1 cellular context compared by ENCODE assay signal in the genomic region with DNA sequence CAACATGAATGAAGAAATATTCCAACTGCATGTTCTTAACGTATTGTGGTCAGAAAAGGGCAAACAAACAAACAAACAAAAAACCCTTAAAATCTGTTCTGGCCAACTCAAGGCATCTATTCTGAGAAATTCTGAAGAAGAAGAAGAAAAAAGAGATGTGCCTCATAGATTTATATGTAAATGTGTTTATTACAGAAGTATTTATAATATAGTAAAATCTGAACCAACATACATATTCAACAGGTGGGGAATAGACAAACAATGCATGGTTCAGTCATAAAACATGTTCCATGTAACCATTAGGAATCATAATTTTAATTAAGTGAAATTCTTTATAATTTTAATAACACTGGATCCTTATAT.
TF ChIP-seq lines count a peak whose summit lies in the region.

No MANE protein-coding gene starts in this region.

TF ChIP-seq in K562, 482 proteins besides CTCF, POLR2A, EP300 and RAD21 (continues in another document):
- TF ChIP-seq TAF9B (IDR thresholded peaks at IDR 0.05; ENCODE audit: partially characterized antibody), result peak; percentile 34
- TF ChIP-seq RAD51 (IDR thresholded peaks at IDR 0.05; ENCODE audit: borderline replicate concordance, low read depth), result no peak
- 0 out of 2 replicates have a peak, but pooled peaks have one; percentile 33 for TF ChIP-seq CXXC5 (CRISPR knock-in tag; IDR thresholded peaks at IDR 0.05)
- TF ChIP-seq, protein P1, sequence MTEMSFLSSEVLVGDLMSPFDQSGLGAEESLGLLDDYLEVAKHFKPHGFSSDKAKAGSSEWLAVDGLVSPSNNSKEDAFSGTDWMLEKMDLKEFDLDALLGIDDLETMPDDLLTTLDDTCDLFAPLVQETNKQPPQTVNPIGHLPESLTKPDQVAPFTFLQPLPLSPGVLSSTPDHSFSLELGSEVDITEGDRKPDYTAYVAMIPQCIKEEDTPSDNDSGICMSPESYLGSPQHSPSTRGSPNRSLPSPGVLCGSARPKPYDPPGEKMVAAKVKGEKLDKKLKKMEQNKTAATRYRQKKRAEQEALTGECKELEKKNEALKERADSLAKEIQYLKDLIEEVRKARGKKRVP (CRISPR knock-in tag; IDR thresholded peaks at IDR 0.05), result no peak
- no peak for TF ChIP-seq XRCC5 (IDR thresholded peaks at IDR 0.05; ENCODE audit: low read depth, low read length)
- TF ChIP-seq CCAR2 (IDR thresholded peaks at IDR 0.05; ENCODE audit: low read depth, low read length), result no peak
- TF ChIP-seq C11orf30 (IDR thresholded peaks at IDR 0.05; ENCODE audit: low read depth), result no peak
- TF ChIP-seq PRPF4 (IDR thresholded peaks at IDR 0.05; ENCODE audit: insufficient read depth, low read depth, low read length, poor library complexity, severe bottlenecking), result no peak
- no peak for TF ChIP-seq SRSF9 (IDR thresholded peaks at IDR 0.05; ENCODE audit: borderline replicate concordance, low read depth, low read length)
- TF ChIP-seq ZNF41 (CRISPR knock-in tag; conservative IDR thresholded peaks at IDR 0.05), result no peak
- TF ChIP-seq ZFP36 (IDR thresholded peaks at IDR 0.05; ENCODE audit: low read depth, low read length, partially characterized antibody), result no peak
- peak in 1 of 2 experiments; percentile 43 for TF ChIP-seq NCOA2 (IDR thresholded peaks at IDR 0.05; ENCODE audit: partially characterized antibody in 2 of 2)
- no peak for TF ChIP-seq HNRNPK (IDR thresholded peaks at IDR 0.05; ENCODE audit: low read depth, low read length, poor library complexity, severe bottlenecking)
- TF ChIP-seq ZNF133 (CRISPR knock-in tag; IDR thresholded peaks at IDR 0.05), result no peak
- TF ChIP-seq, protein P2, sequence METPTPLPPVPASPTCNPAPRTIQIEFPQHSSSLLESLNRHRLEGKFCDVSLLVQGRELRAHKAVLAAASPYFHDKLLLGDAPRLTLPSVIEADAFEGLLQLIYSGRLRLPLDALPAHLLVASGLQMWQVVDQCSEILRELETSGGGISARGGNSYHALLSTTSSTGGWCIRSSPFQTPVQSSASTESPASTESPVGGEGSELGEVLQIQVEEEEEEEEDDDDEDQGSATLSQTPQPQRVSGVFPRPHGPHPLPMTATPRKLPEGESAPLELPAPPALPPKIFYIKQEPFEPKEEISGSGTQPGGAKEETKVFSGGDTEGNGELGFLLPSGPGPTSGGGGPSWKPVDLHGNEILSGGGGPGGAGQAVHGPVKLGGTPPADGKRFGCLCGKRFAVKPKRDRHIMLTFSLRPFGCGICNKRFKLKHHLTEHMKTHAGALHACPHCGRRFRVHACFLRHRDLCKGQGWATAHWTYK (CRISPR knock-in tag; IDR thresholded peaks at IDR 0.05), result no peak
- TF ChIP-seq FOXK1 (CRISPR knock-in tag; IDR thresholded peaks at IDR 0.05; ENCODE audit: borderline replicate concordance), result no peak
- no peak for TF ChIP-seq PCBP2 (IDR thresholded peaks at IDR 0.05; ENCODE audit: low read depth, low read length, poor library complexity, severe bottlenecking)
- no peak for TF ChIP-seq ZNF280B (CRISPR knock-in tag; IDR thresholded peaks at IDR 0.05)
- TF ChIP-seq NCOA6 (IDR thresholded peaks at IDR 0.05), result peak; percentile 31; the same call in 1 of the 2 replicates
- TF ChIP-seq CBX8 (IDR thresholded peaks at IDR 0.05; ENCODE audit: borderline replicate concordance, extremely low read depth, low read depth, low read length, poor library complexity, severe bottlenecking), result no peak
- 0 out of 2 replicates have a peak, but pooled peaks have one; percentile 17 for TF ChIP-seq FOSL1 (tag; conservative IDR thresholded peaks at IDR 0.05)
- TF ChIP-seq STAG1 (CRISPR knock-in tag; IDR thresholded peaks at IDR 0.05; ENCODE audit: borderline replicate concordance), result no peak
- 0 out of 2 replicates have a peak, but pooled peaks have one; percentile 0 for TF ChIP-seq OTX1 (CRISPR knock-in tag; IDR thresholded peaks at IDR 0.05)
- TF ChIP-seq ZNF197 (CRISPR knock-in tag; IDR thresholded peaks at IDR 0.05; ENCODE audit: low read depth), result 0 out of 2 replicates have a peak, but pooled peaks have one; percentile 37
- peak; percentile 55; the same call in 1 of the 2 replicates for TF ChIP-seq ZNF512 (tag; IDR thresholded peaks at IDR 0.05)
- 0 out of 2 replicates have a peak, but pooled peaks have one; percentile 35 for TF ChIP-seq NKRF (IDR thresholded peaks at IDR 0.05; ENCODE audit: borderline replicate concordance)
- TF ChIP-seq ZBTB8A (IDR thresholded peaks at IDR 0.05; ENCODE audit: partially characterized antibody), result peak; percentile 41
- TF ChIP-seq XRCC3 (IDR thresholded peaks at IDR 0.05), result 0 out of 2 replicates have a peak, but pooled peaks have one; percentile 7
- no peak for TF ChIP-seq BCLAF1 (IDR thresholded peaks at IDR 0.05; ENCODE audit: borderline replicate concordance in 1 of 2, control insufficient read depth in 1 of 2, low read depth in 2 of 2, low read length in 1 of 2)
- TF ChIP-seq, protein P3, sequence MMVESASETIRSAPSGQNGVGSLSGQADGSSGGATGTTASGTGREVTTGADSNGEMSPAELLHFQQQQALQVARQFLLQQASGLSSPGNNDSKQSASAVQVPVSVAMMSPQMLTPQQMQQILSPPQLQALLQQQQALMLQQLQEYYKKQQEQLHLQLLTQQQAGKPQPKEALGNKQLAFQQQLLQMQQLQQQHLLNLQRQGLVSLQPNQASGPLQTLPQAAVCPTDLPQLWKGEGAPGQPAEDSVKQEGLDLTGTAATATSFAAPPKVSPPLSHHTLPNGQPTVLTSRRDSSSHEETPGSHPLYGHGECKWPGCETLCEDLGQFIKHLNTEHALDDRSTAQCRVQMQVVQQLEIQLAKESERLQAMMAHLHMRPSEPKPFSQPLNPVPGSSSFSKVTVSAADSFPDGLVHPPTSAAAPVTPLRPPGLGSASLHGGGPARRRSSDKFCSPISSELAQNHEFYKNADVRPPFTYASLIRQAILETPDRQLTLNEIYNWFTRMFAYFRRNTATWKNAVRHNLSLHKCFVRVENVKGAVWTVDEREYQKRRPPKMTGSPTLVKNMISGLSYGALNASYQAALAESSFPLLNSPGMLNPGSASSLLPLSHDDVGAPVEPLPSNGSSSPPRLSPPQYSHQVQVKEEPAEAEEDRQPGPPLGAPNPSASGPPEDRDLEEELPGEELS (CRISPR knock-in tag; IDR thresholded peaks at IDR 0.05; ENCODE audit: borderline replicate concordance), result no peak
- TF ChIP-seq ZZZ3 (IDR thresholded peaks at IDR 0.05), result 0 out of 2 replicates have a peak, but pooled peaks have one; percentile 8
- 0 out of 2 replicates have a peak, but pooled peaks have one; percentile 24 for TF ChIP-seq THRA (IDR thresholded peaks at IDR 0.05)
- TF ChIP-seq NONO (IDR thresholded peaks at IDR 0.05; ENCODE audit: low read depth in 2 of 2, low read length in 1 of 2), result no peak
- no peak for TF ChIP-seq ARID2 (IDR thresholded peaks at IDR 0.05)
